Comparison of ENCODE assay signal across 29 cellular contexts in the genomic region with DNA sequence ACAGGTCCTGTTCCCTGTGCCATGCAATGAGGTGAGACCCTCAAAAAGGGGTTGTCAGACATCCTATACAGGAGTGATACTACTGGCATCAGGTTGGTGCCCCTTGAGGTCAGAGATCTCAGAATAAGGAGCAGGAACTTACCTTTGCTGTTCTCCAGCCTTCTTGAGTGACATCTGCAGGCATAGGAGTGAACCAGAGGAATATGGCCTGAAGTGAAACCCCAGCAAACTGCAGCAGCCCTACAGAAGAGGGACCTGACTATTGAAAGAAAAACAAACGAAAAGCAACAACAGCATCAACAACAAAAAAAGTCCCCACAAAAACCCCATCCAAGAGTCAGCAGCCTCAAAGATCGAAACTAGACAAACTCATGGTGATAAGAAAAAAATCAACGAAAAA.
"Had no signal": no experiment of that assay in that cellular context is flagged by ENCODE, and none has a peak within 500 bp of the region (broad histone marks: within the 10 kb centered on the region; RNA-seq: fewer than 3 reads in every experiment).

No MANE protein-coding gene starts in this region.

- FAIRE-seq: colon, endometrium, endothelial cell of umbilical vein, frontal cortex had no signal

- H3K36me3 ChIP-seq: colonic mucosa, esophagus muscularis mucosa, esophagus squamous epithelium, gastrocnemius medialis, gastroesophageal sphincter, heart left ventricle, heart right ventricle had no signal

- H3K4me3 ChIP-seq: colonic mucosa, coronary artery, dorsolateral prefrontal cortex, esophagus muscularis mucosa, esophagus squamous epithelium, gastrocnemius medialis, gastroesophageal sphincter, heart left ventricle, heart right ventricle had no signal

- H3K27me3 ChIP-seq: colonic mucosa, dorsolateral prefrontal cortex, esophagus muscularis mucosa, esophagus squamous epithelium, foreskin keratinocyte, gastrocnemius medialis, gastroesophageal sphincter, heart left ventricle, heart right ventricle had no signal

- H3K4me1 ChIP-seq: colonic mucosa, esophagus muscularis mucosa, esophagus squamous epithelium, foreskin keratinocyte, gastrocnemius medialis, gastroesophageal sphincter, heart left ventricle, heart right ventricle had no signal

- H3K4me3 Mint-ChIP-seq: dendritic cell treated with granulocyte-macrophage colony-stimulating factor and Interleukin-4, amounts not matched to agents 40 ng/mL and 50 ng/mL, for 4 days; effector memory CD8-positive, alpha-beta T cell; endodermal cell had no signal

- H3K27ac Mint-ChIP-seq: dendritic cell treated with granulocyte-macrophage colony-stimulating factor and Interleukin-4, amounts not matched to agents 40 ng/mL and 50 ng/mL, for 4 days; effector memory CD8-positive, alpha-beta T cell; endodermal cell had no signal

- H3K4me1 Mint-ChIP-seq: endodermal cell had no signal

- DNase-seq: colonic mucosa; cortex of kidney; dermis blood vessel endothelial cell; dorsolateral prefrontal cortex; effector CD4-positive, alpha-beta T cell; effector CD8-positive, alpha-beta T cell; effector memory CD4-positive, alpha-beta T cell; effector memory CD8-positive, alpha-beta T cell; endodermal cell; erythroblast; esophagus squamous epithelium; foreskin fibroblast; foreskin keratinocyte; foreskin melanocyte; gastrocnemius medialis; glutamatergic neuron; head of caudate nucleus; heart left ventricle; heart right ventricle had no signal

- ATAC-seq: effector memory CD8-positive, alpha-beta T cell; esophagus mucosa; foreskin keratinocyte; gastrocnemius medialis; gastroesophageal sphincter; heart left ventricle; heart right ventricle had no signal

- H3K27ac ChIP-seq: colonic mucosa, coronary artery, dorsolateral prefrontal cortex, epithelial cell of prostate, esophagus muscularis mucosa, esophagus squamous epithelium, foreskin keratinocyte, gastrocnemius medialis, gastroesophageal sphincter, heart left ventricle, heart right ventricle had no signal

- H3K9me3 ChIP-seq: colonic mucosa, gastrocnemius medialis had no signal
